In genomic region chr12:120640840-120641833, GRCh38 we compare ENCODE assay signal across 8 cellular contexts. TPM values are rescaled to one million over a fixed set of nuclear protein-coding genes. Genes with fewer than 3 reads are reported as not detected.
DNase-seq lines count a peak whose midpoint lies in the region; ATAC-seq and TF ChIP-seq lines count a peak whose summit lies in the region.

No MANE protein-coding gene starts in this region.

- no peaks in the 10 kb centered on the region for H3K36me3 ChIP-seq in NT2/D1 (ENCODE audit: insufficient read depth, insufficient read length, low read length)

- H3K27me3 Mint-ChIP-seq in HFFc6 (ENCODE audit: insufficient read depth): peaks cover 34% of the 10 kb centered on the region
- peaks cover 36% of the 10 kb centered on the region for H3K27me3 Mint-ChIP-seq in activated T-helper 17 cell treated with anti-CD3 and anti-CD28 coated beads, Interleukin-2, amount 50 U/mL, for 72 hours

- H3K4me1 ChIP-seq in NT2/D1 (ENCODE audit: insufficient read depth, insufficient read length): peaks cover 5% of the 10 kb centered on the region

- intact Hi-C loops in posterior vena cava (cut with DNase I): loop anchor here (10.0 kb wide), 1 partner anchor 334 kb away; the partner anchor contains the start of gene HNF1A (in 2 of the 2)

- H3K9me3 ChIP-seq in NT2/D1 (ENCODE audit: insufficient read depth, low read length): no peaks in the 10 kb centered on the region

- ATAC-seq in activated T-helper 17 cell treated with anti-CD3 and anti-CD28 coated beads, Interleukin-2, amount 50 U/mL, for 72 hours (replicated peaks): peak; percentile 76
- ATAC-seq in HG03025 (IDR thresholded peaks at IDR 0.05; ENCODE audit: low FRiP score, unreplicated experiment): no peak

- DNase-seq in GM12865 (ENCODE audit: low read depth) (peak; percentile 50), HFFc6 (peak; percentile 9), NT2/D1 (ENCODE audit: low read depth, low spot score) (peak; percentile 79), fibroblast of villous mesenchyme (ENCODE audit: low read depth) (peak; percentile 60), posterior vena cava (ENCODE audit: low spot score) (peak; percentile 90), GOT3 (lab: John Stamatoyannopoulos, UW) (no peak)

- H3K27me3 ChIP-seq in NT2/D1 (ENCODE audit: insufficient read depth, insufficient read length): peaks cover 29% of the 10 kb centered on the region

- no peaks in the 10 kb centered on the region for H3K9me3 Mint-ChIP-seq in HFFc6
- no peaks in the 10 kb centered on the region for H3K9me3 Mint-ChIP-seq in activated T-helper 17 cell treated with anti-CD3 and anti-CD28 coated beads, Interleukin-2, amount 50 U/mL, for 72 hours

- no peak overlapping the region; the same call in 1 of the 2 replicates for H3K4me3 Mint-ChIP-seq in HFFc6
- H3K4me3 Mint-ChIP-seq in activated T-helper 17 cell treated with anti-CD3 and anti-CD28 coated beads, Interleukin-2, amount 50 U/mL, for 72 hours: peak overlapping the region; percentile 46

- peaks cover 10% of the 10 kb centered on the region for H3K4me1 Mint-ChIP-seq in HFFc6 (ENCODE audit: low read depth)
- no peaks in the 10 kb centered on the region for H3K4me1 Mint-ChIP-seq in activated T-helper 17 cell treated with anti-CD3 and anti-CD28 coated beads, Interleukin-2, amount 50 U/mL, for 72 hours

- H3K9ac ChIP-seq in NT2/D1 (ENCODE audit: insufficient read length, low read depth): peak overlapping the region; percentile 70

- TF ChIP-seq CTCF in GM12865 (IDR thresholded peaks at IDR 0.05; ENCODE audit: insufficient read depth, low read depth, low read length, missing control alignments) (no peak), HFFc6 (IDR thresholded peaks at IDR 0.05) (no peak), fibroblast of villous mesenchyme (IDR thresholded peaks at IDR 0.05; ENCODE audit: insufficient read depth, low read depth, low read length) (no peak)

- H3K27ac Mint-ChIP-seq in HFFc6: no peak overlapping the region
- no peak overlapping the region for H3K27ac Mint-ChIP-seq in activated T-helper 17 cell treated with anti-CD3 and anti-CD28 coated beads, Interleukin-2, amount 50 U/mL, for 72 hours

- H3K4me3 ChIP-seq in GM12865 (ENCODE audit: low read depth, low read length) (peak overlapping the region; percentile 38), NT2/D1 (ENCODE audit: insufficient read length, low read depth) (peak overlapping the region; percentile 64), fibroblast of villous mesenchyme (ENCODE audit: low read depth, low read length) (peak overlapping the region; percentile 15)

- no peaks in the 10 kb centered on the region for H3K36me3 Mint-ChIP-seq in HFFc6 (ENCODE audit: low read depth)
- H3K36me3 Mint-ChIP-seq in activated T-helper 17 cell treated with anti-CD3 and anti-CD28 coated beads, Interleukin-2, amount 50 U/mL, for 72 hours (ENCODE audit: low read depth): no peaks in the 10 kb centered on the region

RNA-seq across cellular contexts. Expression of gene CABP1, which starts 0.7 kb away (rescaled TPM):
- 1 to 10 TPM in 4 of 6 experiments, under 1 TPM in 2; 0.09 to 2.2 (median 1.4) TPM for total RNA-seq in HFFc6 (2021; fragmentation: NEBNext Ultra II Directional; extraction: Animal tissue kit (Norgen Biotek cat#: 25700))
- 1 to 10 TPM in 1 of 2 donors, under 1 TPM in 1; 0.56 to 6.9 TPM for total RNA-seq in activated T-helper 17 cell treated with anti-CD3 and anti-CD28 coated beads, Interleukin-2, amount 50 U/mL, for 72 hours
- not detected in 2 replicates for total RNA-seq in fibroblast of villous mesenchyme
- 1 to 10 TPM; 3.3 to 5.5 TPM for total RNA-seq in posterior vena cava

RNA-seq across cellular contexts. Expression of gene MLEC, which starts 45.8 kb away (rescaled TPM):
- 100 to 1,000 TPM; 195 to 241 (median 209) TPM for total RNA-seq in HFFc6 (2021; fragmentation: NEBNext Ultra II Directional; extraction: Animal tissue kit (Norgen Biotek cat#: 25700))
- total RNA-seq in activated T-helper 17 cell treated with anti-CD3 and anti-CD28 coated beads, Interleukin-2, amount 50 U/mL, for 72 hours: 10 to 100 TPM; 58.6 to 90.5 TPM
- 126 and 224 TPM in 2 replicates for total RNA-seq in fibroblast of villous mesenchyme
- total RNA-seq in posterior vena cava: 100 to 1,000 TPM in 1 of 2 donors, 10 to 100 TPM in 1; 92.5 to 132 TPM

RNA-seq across cellular contexts. Expression of gene POP5, which starts 59.9 kb away (rescaled TPM):
- total RNA-seq in HFFc6 (2021; fragmentation: NEBNext Ultra II Directional; extraction: Animal tissue kit (Norgen Biotek cat#: 25700)): 10 to 100 TPM; 56.5 to 63.4 (median 60.6) TPM
- total RNA-seq in activated T-helper 17 cell treated with anti-CD3 and anti-CD28 coated beads, Interleukin-2, amount 50 U/mL, for 72 hours: 10 to 100 TPM; 29.9 to 41.5 TPM
- 35.8 and 40.6 TPM in 2 replicates for total RNA-seq in fibroblast of villous mesenchyme
- total RNA-seq in posterior vena cava: 10 to 100 TPM; 19.6 to 28.9 TPM
